In the genomic region with DNA sequence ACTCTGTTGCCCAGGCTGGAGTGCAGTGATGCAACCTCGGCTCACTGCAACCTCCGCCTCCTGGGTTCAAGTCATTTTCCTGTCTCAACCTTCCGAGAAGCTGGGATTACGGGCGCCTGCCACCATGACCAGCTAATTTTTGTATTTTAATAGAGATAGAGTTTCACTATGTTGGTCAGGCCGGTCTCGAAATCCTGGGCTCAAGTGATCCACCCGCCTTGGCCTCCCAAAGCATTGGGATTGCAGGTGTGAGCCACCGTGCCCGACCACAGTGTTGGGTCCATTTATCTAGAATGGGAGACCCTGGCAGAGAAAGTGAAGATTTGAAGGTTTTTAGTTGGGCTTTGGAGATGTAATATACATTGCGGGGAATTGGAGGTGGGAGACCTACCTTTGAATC, we compare ENCODE assay signal across 27 cellular contexts.
"Had no signal": no experiment of that assay in that cellular context is flagged by ENCODE, and none has a peak within 500 bp of the region (broad histone marks: within the 10 kb centered on the region; RNA-seq: fewer than 3 reads in every experiment).

No MANE protein-coding gene starts in this region.

- H3K9me2 ChIP-seq: SK-N-SH had no signal

- H3K4me1 ChIP-seq: SJSA1 had no signal

- ATAC-seq: activated T-cell treated with anti-CD3 and anti-CD28 coated beads, Interleukin-2, amount 50 U/mL, for 72 hours; activated T-helper 17 cell treated with anti-CD3 and anti-CD28 coated beads, Interleukin-2, amount 50 U/mL, for 72 hours; WTC11 had no signal

- H3K4me2 ChIP-seq: SK-N-SH had no signal

- H3K4me3 Mint-ChIP-seq: activated CD4-positive, alpha-beta memory T cell treated with anti-CD3 and anti-CD28 coated beads, Interleukin-2, amount 10 ng/mL, durations not matched to agents 7 days and 5 days; activated naive CD8-positive, alpha-beta T cell treated with anti-CD3 and anti-CD28 coated beads for 36 hours; activated T-cell treated with anti-CD3 and anti-CD28 coated beads, Interleukin-2, amount 50 U/mL, for 72 hours; activated T-helper 17 cell treated with anti-CD3 and anti-CD28 coated beads, Interleukin-2, amount 50 U/mL, for 72 hours; T-helper 1 cell treated with Interleukin-12 subunit alpha and Interleukin-12 subunit beta and Interleukin-4 antibody, amounts not matched to agents 30 μg/mL and 1 μg/mL, for 36 hours; T-helper 2 cell treated with Interferon-gamma antibody and Interleukin-4, amounts not matched to agents 5 μg/mL and 100 μg/mL, for 36 hours; WTC11 had no signal

- H3K27ac Mint-ChIP-seq: activated CD4-positive, alpha-beta memory T cell treated with anti-CD3 and anti-CD28 coated beads, Interleukin-2, amount 10 ng/mL, durations not matched to agents 7 days and 5 days; activated naive CD8-positive, alpha-beta T cell treated with anti-CD3 and anti-CD28 coated beads for 36 hours; activated T-cell treated with anti-CD3 and anti-CD28 coated beads, Interleukin-2, amount 50 U/mL, for 72 hours; activated T-helper 17 cell treated with anti-CD3 and anti-CD28 coated beads, Interleukin-2, amount 50 U/mL, for 72 hours; T-helper 1 cell treated with Interleukin-12 subunit alpha and Interleukin-12 subunit beta and Interleukin-4 antibody, amounts not matched to agents 30 μg/mL and 1 μg/mL, for 36 hours; T-helper 2 cell treated with Interferon-gamma antibody and Interleukin-4, amounts not matched to agents 5 μg/mL and 100 μg/mL, for 36 hours; WTC11 had no signal

- H3K9me3 ChIP-seq: SJSA1, SK-N-SH had no signal

- H3K4me1 Mint-ChIP-seq: activated CD4-positive, alpha-beta memory T cell treated with anti-CD3 and anti-CD28 coated beads, Interleukin-2, amount 10 ng/mL, durations not matched to agents 7 days and 5 days; activated naive CD8-positive, alpha-beta T cell treated with anti-CD3 and anti-CD28 coated beads for 36 hours; activated T-helper 17 cell treated with anti-CD3 and anti-CD28 coated beads, Interleukin-2, amount 50 U/mL, for 72 hours; WTC11 had no signal

- H3K27me3 Mint-ChIP-seq: activated CD4-positive, alpha-beta memory T cell treated with anti-CD3 and anti-CD28 coated beads, Interleukin-2, amount 10 ng/mL, durations not matched to agents 7 days and 5 days; activated naive CD8-positive, alpha-beta T cell treated with anti-CD3 and anti-CD28 coated beads for 36 hours; activated T-helper 17 cell treated with anti-CD3 and anti-CD28 coated beads, Interleukin-2, amount 50 U/mL, for 72 hours had no signal

- H3K36me3 Mint-ChIP-seq: activated naive CD8-positive, alpha-beta T cell treated with anti-CD3 and anti-CD28 coated beads for 36 hours; WTC11 had no signal

- H3K9ac ChIP-seq: SK-N-SH had no signal

- H3K9me3 Mint-ChIP-seq: activated CD4-positive, alpha-beta memory T cell treated with anti-CD3 and anti-CD28 coated beads, Interleukin-2, amount 10 ng/mL, durations not matched to agents 7 days and 5 days; activated naive CD8-positive, alpha-beta T cell treated with anti-CD3 and anti-CD28 coated beads for 36 hours; activated T-cell treated with anti-CD3 and anti-CD28 coated beads, Interleukin-2, amount 50 U/mL, for 72 hours; activated T-helper 17 cell treated with anti-CD3 and anti-CD28 coated beads, Interleukin-2, amount 50 U/mL, for 72 hours; T-helper 1 cell treated with Interleukin-12 subunit alpha and Interleukin-12 subunit beta and Interleukin-4 antibody, amounts not matched to agents 30 μg/mL and 1 μg/mL, for 36 hours; T-helper 2 cell treated with Interferon-gamma antibody and Interleukin-4, amounts not matched to agents 5 μg/mL and 100 μg/mL, for 36 hours had no signal

- H3K4me3 ChIP-seq: SJSA1 had no signal

- H3K27ac ChIP-seq: brain microvascular endothelial cell, SJSA1 had no signal

- DNase-seq: activated CD4-positive, alpha-beta memory T cell treated with anti-CD3 and anti-CD28 coated beads, Interleukin-2, amount 10 ng/mL, durations not matched to agents 7 days and 5 days; activated CD4-positive, alpha-beta T cell treated with anti-CD3 and anti-CD28 coated beads for 4 hours; activated CD4-positive, alpha-beta T cell treated with anti-CD3 and anti-CD28 coated beads, Interleukin-2, amount 50 U/mL, for 1 hour; activated CD4-positive, CD25-positive, alpha-beta regulatory T cell treated with anti-CD3 and anti-CD28 coated beads, Interleukin-2, amount 50 U/mL, for 72 hours; activated effector memory CD4-positive, alpha-beta T cell treated with anti-CD3 and anti-CD28 coated beads, Interleukin-2, amount 50 U/mL, for 16 hours; activated naive CD4-positive, alpha-beta T cell; activated naive CD4-positive, alpha-beta T cell treated with anti-CD3 and anti-CD28 coated beads, Interleukin-2, amount 50 U/mL, for 16 hours; activated naive CD8-positive, alpha-beta T cell treated with anti-CD3 and anti-CD28 coated beads for 36 hours; activated T-cell treated with anti-CD3 and anti-CD28 coated beads, Interleukin-2, amount 50 U/mL, for 1 hour; activated T-cell treated with anti-CD3 and anti-CD28 coated beads, Interleukin-2, amount 50 U/mL, for 72 hours; amniotic stem cell; aorta; brain microvascular endothelial cell; central memory CD4-positive, alpha-beta T cell; NCI-H1105; NCI-H1417 treated with DMSO at 0.1 percent for 48 hours; NCI-H1930; NCI-H2081 treated with DMSO at 0.1 percent for 48 hours; NCI-H345; NCI-H524 treated with DMSO at 0.1 percent for 48 hours; SHP77 treated with DMSO at 0.1 percent for 48 hours; SK-N-SH had no signal

- H3K27me3 ChIP-seq: brain microvascular endothelial cell, SJSA1 had no signal

- H3K36me3 ChIP-seq: brain microvascular endothelial cell, SJSA1 had no signal
